2 cellular contexts compared by ENCODE assay signal in the genomic region with DNA sequence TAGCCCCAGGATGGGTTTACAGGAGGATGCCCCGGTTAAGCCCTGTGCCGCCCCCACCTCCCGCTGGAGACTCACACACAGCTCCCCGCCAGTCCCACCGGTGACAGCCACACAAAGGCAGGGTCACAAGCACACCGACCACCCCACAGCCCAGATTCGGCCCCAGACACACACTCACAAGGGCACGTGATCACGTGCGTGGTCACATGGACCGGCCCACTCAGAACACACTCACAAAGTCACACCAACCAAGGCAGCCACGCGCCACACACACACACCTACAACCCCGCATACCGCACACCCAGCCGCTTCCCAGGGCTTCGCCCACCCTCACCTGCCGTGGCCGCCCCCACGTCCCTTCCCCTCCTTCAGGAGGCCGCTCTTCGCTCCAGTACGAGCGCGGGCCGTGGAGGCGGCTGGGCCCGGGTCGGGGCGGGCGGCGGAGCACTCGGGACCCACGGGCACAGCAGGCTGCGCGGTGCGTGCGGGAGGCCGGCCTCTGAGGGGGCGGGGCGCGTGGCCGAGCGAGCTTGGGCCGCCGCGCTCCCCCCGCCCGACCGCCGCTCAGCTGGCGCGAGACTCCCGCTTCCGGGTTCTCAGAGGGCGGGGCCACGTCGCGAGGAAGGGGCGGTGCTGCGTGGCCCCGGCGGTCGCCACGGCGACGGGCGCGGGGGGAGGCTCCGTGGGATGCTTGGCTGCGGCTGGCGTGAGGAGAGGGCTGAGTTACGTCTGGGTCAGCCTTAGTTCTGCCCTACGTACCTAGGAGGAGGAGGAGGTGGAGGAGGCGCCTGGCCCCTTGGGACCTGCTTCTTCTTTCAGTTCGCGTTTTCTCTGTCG.
TF ChIP-seq lines count a peak whose summit lies in the region.

A gene with protein sequence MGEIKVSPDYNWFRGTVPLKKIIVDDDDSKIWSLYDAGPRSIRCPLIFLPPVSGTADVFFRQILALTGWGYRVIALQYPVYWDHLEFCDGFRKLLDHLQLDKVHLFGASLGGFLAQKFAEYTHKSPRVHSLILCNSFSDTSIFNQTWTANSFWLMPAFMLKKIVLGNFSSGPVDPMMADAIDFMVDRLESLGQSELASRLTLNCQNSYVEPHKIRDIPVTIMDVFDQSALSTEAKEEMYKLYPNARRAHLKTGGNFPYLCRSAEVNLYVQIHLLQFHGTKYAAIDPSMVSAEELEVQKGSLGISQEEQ (minus strand): TSS at position 584 of the 837 bp plus-strand sequence. CDS start 6,345 bp downstream, outside the sequence.

TF ChIP-seq in HCT116, 20 proteins besides CTCF, POLR2A, EP300 and RAD21 (continued from another document):
- TF ChIP-seq, protein P1, sequence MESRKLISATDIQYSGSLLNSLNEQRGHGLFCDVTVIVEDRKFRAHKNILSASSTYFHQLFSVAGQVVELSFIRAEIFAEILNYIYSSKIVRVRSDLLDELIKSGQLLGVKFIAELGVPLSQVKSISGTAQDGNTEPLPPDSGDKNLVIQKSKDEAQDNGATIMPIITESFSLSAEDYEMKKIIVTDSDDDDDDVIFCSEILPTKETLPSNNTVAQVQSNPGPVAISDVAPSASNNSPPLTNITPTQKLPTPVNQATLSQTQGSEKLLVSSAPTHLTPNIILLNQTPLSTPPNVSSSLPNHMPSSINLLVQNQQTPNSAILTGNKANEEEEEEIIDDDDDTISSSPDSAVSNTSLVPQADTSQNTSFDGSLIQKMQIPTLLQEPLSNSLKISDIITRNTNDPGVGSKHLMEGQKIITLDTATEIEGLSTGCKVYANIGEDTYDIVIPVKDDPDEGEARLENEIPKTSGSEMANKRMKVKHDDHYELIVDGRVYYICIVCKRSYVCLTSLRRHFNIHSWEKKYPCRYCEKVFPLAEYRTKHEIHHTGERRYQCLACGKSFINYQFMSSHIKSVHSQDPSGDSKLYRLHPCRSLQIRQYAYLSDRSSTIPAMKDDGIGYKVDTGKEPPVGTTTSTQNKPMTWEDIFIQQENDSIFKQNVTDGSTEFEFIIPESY (IDR thresholded peaks at IDR 0.05; ENCODE audit: extremely low read depth, insufficient replicate concordance, low read length): peak; percentile 87
- peak; percentile 56 for TF ChIP-seq SP1 (IDR thresholded peaks at IDR 0.05; ENCODE audit: low read depth)
- TF ChIP-seq ZFX (IDR thresholded peaks at IDR 0.05): peak; percentile 80
- TF ChIP-seq EZH2 (IDR thresholded peaks at IDR 0.05): no peak
- TF ChIP-seq REST (IDR thresholded peaks at IDR 0.05; ENCODE audit: low read depth): no peak
- TF ChIP-seq SIN3A (IDR thresholded peaks at IDR 0.05; ENCODE audit: low read depth): peak; percentile 71; the same call in 1 of the 2 replicates
- TF ChIP-seq TCF7L2 (IDR thresholded peaks at IDR 0.05; ENCODE audit: borderline replicate concordance, extremely low read depth, insufficient read depth, insufficient read length): peak; percentile 25
- peak; percentile 87 for TF ChIP-seq ELF1 (IDR thresholded peaks at IDR 0.05; ENCODE audit: borderline replicate concordance, low read depth)
- no peak for TF ChIP-seq SRF (IDR thresholded peaks at IDR 0.05; ENCODE audit: low read depth)
- TF ChIP-seq EZH2phosphoT487 (IDR thresholded peaks at IDR 0.05; ENCODE audit: borderline replicate concordance): no peak
- TF ChIP-seq ZNF274 (IDR thresholded peaks at IDR 0.05; ENCODE audit: low read depth, low read length): no peak
- TF ChIP-seq JUND (IDR thresholded peaks at IDR 0.05): no peak

TF ChIP-seq in neural cell, 6 proteins besides CTCF, POLR2A, EP300 and RAD21 (continued from another document):
- TF ChIP-seq SMC3 (conservative IDR thresholded peaks at IDR 0.05; ENCODE audit: poor library complexity) (peak; percentile 50), POLR2AphosphoS5 (IDR thresholded peaks at IDR 0.05) (peak; percentile 60), MXI1 (conservative IDR thresholded peaks at IDR 0.05; ENCODE audit: poor library complexity, severe bottlenecking) (peak; percentile 94), EZH2 (IDR thresholded peaks at IDR 0.05; ENCODE audit: borderline replicate concordance, insufficient read depth, low read length, poor library complexity, severe bottlenecking) (no peak)
